In genomic region chr1:20259646-20260045, GRCh38 we compare ENCODE assay signal across 31 cellular contexts. TPM values are rescaled to one million over a fixed set of nuclear protein-coding genes. Genes with fewer than 3 reads are reported as not detected.
"Had no signal": no experiment of that assay in that cellular context is flagged by ENCODE, and none has a peak within 500 bp of the region (broad histone marks: within the 10 kb centered on the region; RNA-seq: fewer than 3 reads in every experiment).

No MANE protein-coding gene starts in this region.

- H3K4me3 ChIP-seq: hepatocyte, left ventricle myocardium inferior, lung, mucosa of descending colon, pancreas, prostate gland, right atrium auricular region, spleen, suprapubic skin, thoracic aorta, tibial nerve, uterus had no signal

- H3K27ac Mint-ChIP-seq: naive thymus-derived CD8-positive, alpha-beta T cell; nephron; stimulated activated effector memory CD8-positive, alpha-beta T cell treated with anti-CD3 and anti-CD28 coated beads, Interleukin-12 subunit alpha, Interleukin-12 subunit beta, amount 100 ng/mL, for 72 hours; stimulated activated naive CD8-positive, alpha-beta T cell treated with anti-CD3 and anti-CD28 coated beads, Interleukin-15, Interleukin-2, amounts not matched to agents 100 ng/mL and 50 ng/mL, for 24 hours; type B pancreatic cell had no signal

- H3K4me1 ChIP-seq: pancreas, prostate gland, right atrium auricular region, spleen, suprapubic skin, tibial nerve, uterus had no signal

- H3K9me3 ChIP-seq: left ventricle myocardium inferior, mucosa of descending colon, pancreas, prostate gland, right atrium auricular region, spleen, suprapubic skin, thoracic aorta, tibial nerve, uterus had no signal

- DNase-seq: islet precursor cell; left ventricle myocardium inferior; midbrain; naive thymus-derived CD8-positive, alpha-beta T cell; nucleus accumbens; pancreas; posterior cingulate gyrus; small intestine; spleen; stimulated activated CD4-positive, alpha-beta T cell treated with anti-CD3 and anti-CD28 coated beads, Interleukin-4, amount 100 ng/mL, for 24 hours; stimulated activated naive CD4-positive, alpha-beta T cell; uterus had no signal

- H3K36me3 Mint-ChIP-seq: naive thymus-derived CD8-positive, alpha-beta T cell; stimulated activated effector memory CD8-positive, alpha-beta T cell treated with anti-CD3 and anti-CD28 coated beads, Interleukin-12 subunit alpha, Interleukin-12 subunit beta, amount 100 ng/mL, for 72 hours; type B pancreatic cell had no signal

- H3K27me3 ChIP-seq: hepatocyte, pancreas, right atrium auricular region, uterus had no signal

- ATAC-seq: naive thymus-derived CD8-positive, alpha-beta T cell; pancreas; sciatic nerve; stimulated activated effector memory CD8-positive, alpha-beta T cell treated with anti-CD3 and anti-CD28 coated beads, Interleukin-12 subunit alpha, Interleukin-12 subunit beta, amount 100 ng/mL, for 72 hours had no signal

- H3K4me3 Mint-ChIP-seq: naive thymus-derived CD8-positive, alpha-beta T cell; nephron; neural crest cell; stimulated activated effector memory CD8-positive, alpha-beta T cell treated with anti-CD3 and anti-CD28 coated beads, Interleukin-12 subunit alpha, Interleukin-12 subunit beta, amount 100 ng/mL, for 72 hours; stimulated activated naive CD8-positive, alpha-beta T cell treated with anti-CD3 and anti-CD28 coated beads, Interleukin-15, Interleukin-2, amounts not matched to agents 100 ng/mL and 50 ng/mL, for 24 hours; type B pancreatic cell had no signal

- H3K27ac ChIP-seq: hepatocyte, left ventricle myocardium inferior, pancreas, prostate gland, right atrium auricular region, spleen, suprapubic skin, thoracic aorta, tibial nerve, uterus had no signal

- H3K9me3 Mint-ChIP-seq: naive thymus-derived CD8-positive, alpha-beta T cell; nephron; neural crest cell; stimulated activated effector memory CD8-positive, alpha-beta T cell treated with anti-CD3 and anti-CD28 coated beads, Interleukin-12 subunit alpha, Interleukin-12 subunit beta, amount 100 ng/mL, for 72 hours; stimulated activated naive CD8-positive, alpha-beta T cell treated with anti-CD3 and anti-CD28 coated beads, Interleukin-15, Interleukin-2, amounts not matched to agents 100 ng/mL and 50 ng/mL, for 24 hours; type B pancreatic cell had no signal

- H3K36me3 ChIP-seq: left ventricle myocardium inferior, pancreas, prostate gland, right atrium auricular region, spleen, suprapubic skin, thoracic aorta, tibial nerve, uterus had no signal

RNA-seq across cellular contexts. Expression of gene VWA5B1, which starts 31.0 kb away (rescaled TPM):
- total RNA-seq: kidney epithelial cell; lower leg skin; mesenteric fat pad; naive thymus-derived CD8-positive, alpha-beta T cell; osteoblast; sciatic nerve; subcutaneous adipose tissue; thoracic aorta; tibial nerve had no signal
- polyA plus RNA-seq: spleen had no signal
